In the genomic region with DNA sequence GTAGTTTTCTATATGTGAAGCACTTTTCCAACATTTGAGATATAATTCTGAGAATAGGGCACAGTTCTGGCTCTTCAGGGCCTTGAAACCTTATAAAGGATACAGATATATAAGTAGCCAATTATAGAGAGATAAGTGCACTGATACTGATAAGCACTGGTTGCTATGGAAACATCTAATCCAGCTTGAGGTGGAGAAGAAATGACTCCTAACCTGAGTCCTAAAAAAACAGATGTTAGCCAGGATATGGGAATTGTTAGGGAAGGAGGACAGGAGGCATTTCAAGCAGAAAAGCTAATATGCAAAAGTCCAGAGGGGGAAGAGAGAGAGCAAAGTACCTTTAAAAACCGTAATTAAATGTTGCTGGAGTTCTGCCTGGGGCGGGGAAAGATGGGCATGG, we compare ENCODE assay signal across 25 cellular contexts. TPM values are rescaled to one million over a fixed set of nuclear protein-coding genes. Genes with fewer than 3 reads are reported as not detected.
"Had no signal": no experiment of that assay in that cellular context is flagged by ENCODE, and none has a peak within 500 bp of the region (broad histone marks: within the 10 kb centered on the region; RNA-seq: fewer than 3 reads in every experiment).

No MANE protein-coding gene starts in this region.

- H3K4me3 ChIP-seq: dorsolateral prefrontal cortex, prostate gland, spleen, tibial artery, upper lobe of left lung, uterus had no signal

- H3K4me1 ChIP-seq: parathyroid adenoma, prostate gland, tibial artery, uterus had no signal

- H3K36me3 ChIP-seq: prostate gland, spleen, tibial artery, upper lobe of left lung, uterus had no signal

- H3K27me3 ChIP-seq: dorsolateral prefrontal cortex, upper lobe of left lung, uterus had no signal

- H3K27ac ChIP-seq: dorsolateral prefrontal cortex, parathyroid adenoma, prostate gland, spleen, tibial artery, upper lobe of left lung, uterus had no signal

- H3K9me3 Mint-ChIP-seq: naive thymus-derived CD4-positive, alpha-beta T cell; nephron progenitor cell; stimulated activated memory B cell treated with anti-CD40 and anti-IgM and Interleukin-4, amounts not matched to agents 10 μg/mL and 1 μg/mL and 100 μg/mL, for 72 hours; stimulated activated naive CD8-positive, alpha-beta T cell treated with anti-CD3 and anti-CD28 coated beads, Interleukin-15, Interleukin-2, amounts not matched to agents 100 ng/mL and 50 ng/mL, for 24 hours had no signal

- DNase-seq: dorsolateral prefrontal cortex; effector CD8-positive, alpha-beta T cell; foreskin melanocyte; head of caudate nucleus; hippocampal formation; left colon; naive thymus-derived CD4-positive, alpha-beta T cell; nephron progenitor cell; retina; spleen; stimulated activated CD4-positive, alpha-beta T cell treated with anti-CD3 and anti-CD28 coated beads, Interleukin-15, amount 100 ng/mL, for 24 hours; stimulated activated CD4-positive, alpha-beta T cell treated with anti-CD3 and anti-CD28 coated beads, Interleukin-1b, Interleukin-23, amount 100 ng/mL, for 48 hours; stimulated activated CD4-positive, alpha-beta T cell treated with anti-CD3 and anti-CD28 coated beads, Interleukin-4, amount 100 ng/mL, for 24 hours; tibial artery; upper lobe of left lung; uterus had no signal

- H3K4me1 Mint-ChIP-seq: nephron progenitor cell; stimulated activated memory B cell treated with anti-CD40 and anti-IgM and Interleukin-4, amounts not matched to agents 10 μg/mL and 1 μg/mL and 100 μg/mL, for 72 hours had no signal

- ATAC-seq: left colon; naive thymus-derived CD4-positive, alpha-beta T cell; sciatic nerve; stimulated activated memory B cell treated with anti-CD40 and anti-IgM and Interleukin-4, amounts not matched to agents 10 μg/mL and 1 μg/mL and 100 μg/mL, for 72 hours had no signal

- H3K4me3 Mint-ChIP-seq: naive thymus-derived CD4-positive, alpha-beta T cell; nephron progenitor cell; stimulated activated memory B cell treated with anti-CD40 and anti-IgM and Interleukin-4, amounts not matched to agents 10 μg/mL and 1 μg/mL and 100 μg/mL, for 72 hours; stimulated activated naive CD8-positive, alpha-beta T cell treated with anti-CD3 and anti-CD28 coated beads, Interleukin-15, Interleukin-2, amounts not matched to agents 100 ng/mL and 50 ng/mL, for 24 hours had no signal

- H3K27ac Mint-ChIP-seq: naive thymus-derived CD4-positive, alpha-beta T cell; nephron progenitor cell; stimulated activated memory B cell treated with anti-CD40 and anti-IgM and Interleukin-4, amounts not matched to agents 10 μg/mL and 1 μg/mL and 100 μg/mL, for 72 hours; stimulated activated naive CD8-positive, alpha-beta T cell treated with anti-CD3 and anti-CD28 coated beads, Interleukin-15, Interleukin-2, amounts not matched to agents 100 ng/mL and 50 ng/mL, for 24 hours had no signal

- H3K9ac ChIP-seq: parathyroid adenoma had no signal

- H3K27me3 Mint-ChIP-seq: naive thymus-derived CD4-positive, alpha-beta T cell; stimulated activated memory B cell treated with anti-CD40 and anti-IgM and Interleukin-4, amounts not matched to agents 10 μg/mL and 1 μg/mL and 100 μg/mL, for 72 hours; stimulated activated naive CD8-positive, alpha-beta T cell treated with anti-CD3 and anti-CD28 coated beads, Interleukin-15, Interleukin-2, amounts not matched to agents 100 ng/mL and 50 ng/mL, for 24 hours had no signal

- H3K36me3 Mint-ChIP-seq: naive thymus-derived CD4-positive, alpha-beta T cell; stimulated activated memory B cell treated with anti-CD40 and anti-IgM and Interleukin-4, amounts not matched to agents 10 μg/mL and 1 μg/mL and 100 μg/mL, for 72 hours had no signal

- H3K79me2 ChIP-seq: parathyroid adenoma had no signal

RNA-seq across cellular contexts. Expression of a gene that starts 30.8 kb away (rescaled TPM):
- polyA plus RNA-seq: naive thymus-derived CD4-positive, alpha-beta T cell had no signal

RNA-seq across cellular contexts. Expression of a gene that starts 37.3 kb away (rescaled TPM):
- total RNA-seq: kidney epithelial cell, left colon, liver, mesenteric fat pad, skeletal muscle tissue had no signal
- polyA plus RNA-seq: liver had no signal
